Comparison of ENCODE assay signal across 2 cellular contexts in genomic region chr5:95822408-95823240, GRCh38.
TF ChIP-seq lines count a peak whose summit lies in the region.

A gene with protein sequence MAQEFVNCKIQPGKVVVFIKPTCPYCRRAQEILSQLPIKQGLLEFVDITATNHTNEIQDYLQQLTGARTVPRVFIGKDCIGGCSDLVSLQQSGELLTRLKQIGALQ (minus strand): TSS chr5:95822726. CDS start chr5:95822662, 64 bp downstream.

TF ChIP-seq in IMR-90, 13 proteins besides CTCF, POLR2A, EP300 and RAD21:
- TF ChIP-seq MAZ (IDR thresholded peaks at IDR 0.05; ENCODE audit: borderline replicate concordance, low read depth, low read length) = no peak
- peak; percentile 65 for TF ChIP-seq MAFK (IDR thresholded peaks at IDR 0.05; ENCODE audit: low read depth, low read length)
- TF ChIP-seq SMC3 (IDR thresholded peaks at IDR 0.05; ENCODE audit: low read depth, low read length) = no peak
- TF ChIP-seq RCOR1 (IDR thresholded peaks at IDR 0.05; ENCODE audit: insufficient replicate concordance, low read length) = no peak
- peak; percentile 61; the same call in 1 of the 2 replicates for TF ChIP-seq NFE2L2 (IDR thresholded peaks at IDR 0.05; ENCODE audit: low read depth, low read length)
- TF ChIP-seq, protein P1, sequence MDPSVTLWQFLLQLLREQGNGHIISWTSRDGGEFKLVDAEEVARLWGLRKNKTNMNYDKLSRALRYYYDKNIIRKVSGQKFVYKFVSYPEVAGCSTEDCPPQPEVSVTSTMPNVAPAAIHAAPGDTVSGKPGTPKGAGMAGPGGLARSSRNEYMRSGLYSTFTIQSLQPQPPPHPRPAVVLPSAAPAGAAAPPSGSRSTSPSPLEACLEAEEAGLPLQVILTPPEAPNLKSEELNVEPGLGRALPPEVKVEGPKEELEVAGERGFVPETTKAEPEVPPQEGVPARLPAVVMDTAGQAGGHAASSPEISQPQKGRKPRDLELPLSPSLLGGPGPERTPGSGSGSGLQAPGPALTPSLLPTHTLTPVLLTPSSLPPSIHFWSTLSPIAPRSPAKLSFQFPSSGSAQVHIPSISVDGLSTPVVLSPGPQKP (IDR thresholded peaks at IDR 0.05; ENCODE audit: borderline replicate concordance, low read depth, low read length) = no peak
- TF ChIP-seq BHLHE40 (IDR thresholded peaks at IDR 0.05; ENCODE audit: low read depth, low read length) = 0 out of 2 replicates have a peak, but pooled peaks have one; percentile 28
- TF ChIP-seq FOS (IDR thresholded peaks at IDR 0.05; ENCODE audit: low read depth, low read length) = 0 out of 2 replicates have a peak, but pooled peaks have one; percentile 4
- TF ChIP-seq, protein P2, sequence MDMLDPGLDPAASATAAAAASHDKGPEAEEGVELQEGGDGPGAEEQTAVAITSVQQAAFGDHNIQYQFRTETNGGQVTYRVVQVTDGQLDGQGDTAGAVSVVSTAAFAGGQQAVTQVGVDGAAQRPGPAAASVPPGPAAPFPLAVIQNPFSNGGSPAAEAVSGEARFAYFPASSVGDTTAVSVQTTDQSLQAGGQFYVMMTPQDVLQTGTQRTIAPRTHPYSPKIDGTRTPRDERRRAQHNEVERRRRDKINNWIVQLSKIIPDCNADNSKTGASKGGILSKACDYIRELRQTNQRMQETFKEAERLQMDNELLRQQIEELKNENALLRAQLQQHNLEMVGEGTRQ (IDR thresholded peaks at IDR 0.05; ENCODE audit: low read depth, low read length) = no peak
- TF ChIP-seq RFX5 (IDR thresholded peaks at IDR 0.05; ENCODE audit: low read depth, low read length) = no peak
- TF ChIP-seq MXI1 (IDR thresholded peaks at IDR 0.05; ENCODE audit: borderline replicate concordance, low read depth, low read length) = no peak
- TF ChIP-seq CEBPB (IDR thresholded peaks at IDR 0.05; ENCODE audit: low read depth, low read length) = peak; percentile 66
- TF ChIP-seq CHD1 (IDR thresholded peaks at IDR 0.05; ENCODE audit: low read depth, low read length) = no peak

TF ChIP-seq in K562, 482 proteins besides CTCF, POLR2A, EP300 and RAD21:
- TF ChIP-seq TEAD1 (CRISPR knock-in tag; IDR thresholded peaks at IDR 0.05) = peak in 1 of 2 experiments; percentile 67; a peak in 1 of 4 replicates
- no peak for TF ChIP-seq ZZZ3 (IDR thresholded peaks at IDR 0.05)
- no peak for TF ChIP-seq XRCC4 (IDR thresholded peaks at IDR 0.05; ENCODE audit: extremely low read depth, insufficient read depth, insufficient read length)
- peak; percentile 41; the same call in 1 of the 2 replicates for TF ChIP-seq PHF8 (IDR thresholded peaks at IDR 0.05; ENCODE audit: borderline replicate concordance, low read length)
- TF ChIP-seq ZFX (CRISPR knock-in tag; IDR thresholded peaks at IDR 0.05) = peak; percentile 38; the same call in 1 of the 2 replicates
- TF ChIP-seq RBBP5 (IDR thresholded peaks at IDR 0.05; ENCODE audit: borderline replicate concordance, insufficient read depth, low read length, poor library complexity, severe bottlenecking) = peak; percentile 24
- TF ChIP-seq C11orf30 (IDR thresholded peaks at IDR 0.05; ENCODE audit: low read depth) = peak; percentile 84
- TF ChIP-seq FOXP1 (CRISPR knock-in tag; IDR thresholded peaks at IDR 0.05) = no peak
- no peak for TF ChIP-seq HMG20A (CRISPR knock-in tag; conservative IDR thresholded peaks at IDR 0.05)
- peak; percentile 74 for TF ChIP-seq NFE2 (IDR thresholded peaks at IDR 0.05; ENCODE audit: low read depth)
- TF ChIP-seq PKNOX1 (IDR thresholded peaks at IDR 0.05) = peak; percentile 20; the same call in 1 of the 2 replicates
- TF ChIP-seq KLF13 (tag; IDR thresholded peaks at IDR 0.05; ENCODE audit: borderline replicate concordance, low read depth) = no peak
- TF ChIP-seq ETV1 (tag; conservative IDR thresholded peaks at IDR 0.05; ENCODE audit: low read depth) = no peak
- 0 out of 2 replicates have a peak, but pooled peaks have one; percentile 12 for TF ChIP-seq DPF2 (IDR thresholded peaks at IDR 0.05)
- peak in 1 of 2 experiments; percentile 7; a peak in 2 of 4 replicates for TF ChIP-seq MAZ (CRISPR knock-in tag; conservative IDR thresholded peaks at IDR 0.05 in 1 of 2, IDR thresholded peaks at IDR 0.05 in 1 of 2)
- no peak for TF ChIP-seq ZNF146 (CRISPR knock-in tag; IDR thresholded peaks at IDR 0.05; ENCODE audit: unreplicated experiment)
- 0 out of 2 replicates have a peak, but pooled peaks have one; percentile 13 for TF ChIP-seq TOE1 (IDR thresholded peaks at IDR 0.05; ENCODE audit: borderline replicate concordance)
- TF ChIP-seq TOE1 (CRISPR knock-in tag; IDR thresholded peaks at IDR 0.05; ENCODE audit: borderline replicate concordance, low read depth) = no peak
- TF ChIP-seq ADNP (tag; IDR thresholded peaks at IDR 0.05) = 0 out of 2 replicates have a peak, but pooled peaks have one; percentile 11
- peak in 1 of 2 experiments; percentile 1; a peak in 1 of 4 replicates for TF ChIP-seq RCOR1 (IDR thresholded peaks at IDR 0.05; ENCODE audit: borderline replicate concordance in 1 of 2, low read depth in 2 of 2, low read length in 2 of 2)
- TF ChIP-seq SAP30 (IDR thresholded peaks at IDR 0.05; ENCODE audit: borderline replicate concordance, insufficient read depth, low read depth, low read length, poor library complexity, severe bottlenecking) = no peak
- TF ChIP-seq ZNF764 (CRISPR knock-in tag; IDR thresholded peaks at IDR 0.05; ENCODE audit: low read depth) = no peak
- TF ChIP-seq CHD4 (IDR thresholded peaks at IDR 0.05; ENCODE audit: insufficient read depth, insufficient replicate concordance, low read depth, low read length, poor library complexity, severe bottlenecking) = peak; percentile 30
- no peak for TF ChIP-seq SOX6 (IDR thresholded peaks at IDR 0.05)
- TF ChIP-seq TRIM24 (IDR thresholded peaks at IDR 0.05) = no peak
- TF ChIP-seq HMBOX1 (IDR thresholded peaks at IDR 0.05) = peak; percentile 40; the same call in 1 of the 2 replicates
- peak; percentile 91 for TF ChIP-seq ZFP91 (CRISPR knock-in tag; IDR thresholded peaks at IDR 0.05)
- peak in 1 of 2 experiments; percentile 14; a peak in 1 of 4 replicates for TF ChIP-seq MNT (conservative IDR thresholded peaks at IDR 0.05)
- TF ChIP-seq MAFK (IDR thresholded peaks at IDR 0.05; ENCODE audit: low read length) = peak; percentile 32; the same call in 1 of the 2 replicates
- TF ChIP-seq DIDO1 (tag; IDR thresholded peaks at IDR 0.05; ENCODE audit: low read depth) = no peak
- TF ChIP-seq ELF4 (CRISPR knock-in tag; IDR thresholded peaks at IDR 0.05) = no peak
- TF ChIP-seq ZNF589 (CRISPR knock-in tag; IDR thresholded peaks at IDR 0.05; ENCODE audit: low read depth) = 0 out of 2 replicates have a peak, but pooled peaks have one; percentile 24
- no peak for TF ChIP-seq NFIC (IDR thresholded peaks at IDR 0.05)
- no peak for TF ChIP-seq STAT6 (CRISPR knock-in tag; IDR thresholded peaks at IDR 0.05)
- peak; percentile 76 for TF ChIP-seq ZNF316 (IDR thresholded peaks at IDR 0.05)
- peak in 1 of 2 experiments; percentile 13; a peak in 1 of 4 replicates for TF ChIP-seq SRF (CRISPR knock-in tag; IDR thresholded peaks at IDR 0.05)
- no peak for TF ChIP-seq TAF7 (tag; IDR thresholded peaks at IDR 0.05)
- TF ChIP-seq HDAC2 (IDR thresholded peaks at IDR 0.05) = 0 out of 2 replicates have a peak, but pooled peaks have one; percentile 29
- no peak for TF ChIP-seq E4F1 (CRISPR knock-in tag; IDR thresholded peaks at IDR 0.05; ENCODE audit: borderline replicate concordance)
- TF ChIP-seq MTA2 (IDR thresholded peaks at IDR 0.05; ENCODE audit: low read depth) = 0 out of 2 replicates have a peak, but pooled peaks have one; percentile 6
- no peak for TF ChIP-seq ZNF121 (CRISPR knock-in tag; conservative IDR thresholded peaks at IDR 0.05)
- peak; percentile 52 for TF ChIP-seq MAFG (tag; conservative IDR thresholded peaks at IDR 0.05)
- TF ChIP-seq POU5F1 (IDR thresholded peaks at IDR 0.05; ENCODE audit: borderline replicate concordance, low read depth, low read length, partially characterized antibody) = no peak
- TF ChIP-seq LEF1 (IDR thresholded peaks at IDR 0.05) = 0 out of 2 replicates have a peak, but pooled peaks have one; percentile 40
- no peak for TF ChIP-seq PTBP1 (IDR thresholded peaks at IDR 0.05; ENCODE audit: low read depth, low read length)
- TF ChIP-seq ZC3H11A (IDR thresholded peaks at IDR 0.05; ENCODE audit: low read depth, low read length) = no peak
- TF ChIP-seq ZNF57 (CRISPR knock-in tag; IDR thresholded peaks at IDR 0.05) = no peak
- no peak for TF ChIP-seq NFATC3 (IDR thresholded peaks at IDR 0.05)
